In the genomic region with DNA sequence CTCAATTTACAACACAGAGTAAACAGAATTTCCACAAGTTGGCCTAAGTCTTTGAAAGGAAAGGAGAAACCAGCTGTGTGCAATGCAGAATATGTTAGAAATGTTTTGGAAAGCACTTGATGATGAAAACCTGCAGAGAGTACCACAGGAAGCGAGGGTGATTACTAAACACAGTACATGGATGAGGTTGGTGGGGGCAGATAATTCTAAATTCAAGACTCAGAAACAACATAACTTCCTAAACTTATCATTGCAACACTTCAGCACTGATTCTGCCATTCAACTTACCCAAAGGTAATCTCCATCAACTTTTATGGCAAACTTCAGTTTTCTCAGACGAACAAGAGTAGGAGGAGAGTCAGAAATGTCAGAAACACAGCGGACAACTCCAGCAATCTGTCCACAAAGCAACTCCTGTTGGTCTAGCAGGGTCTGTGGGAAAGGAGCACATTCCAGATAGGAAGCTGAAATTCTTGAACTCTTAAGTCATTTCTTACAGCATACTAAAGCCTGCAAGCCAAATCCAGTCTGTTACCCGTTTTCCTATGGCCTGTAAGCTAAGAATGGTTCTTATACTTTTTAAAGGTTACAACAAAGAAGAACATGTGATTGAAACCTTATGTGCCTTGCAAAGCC, we compare ENCODE assay signal across 15 cellular contexts. TPM values are rescaled to one million over a fixed set of nuclear protein-coding genes. Genes with fewer than 3 reads are reported as not detected.
DNase-seq lines count a peak whose midpoint lies in the region; ATAC-seq, FAIRE-seq and TF ChIP-seq lines count a peak whose summit lies in the region.
"Had no signal": no experiment of that assay in that cellular context is flagged by ENCODE, and none has a peak within 500 bp of the region (broad histone marks: within the 10 kb centered on the region; RNA-seq: fewer than 3 reads in every experiment).

No MANE protein-coding gene starts in this region.

- no peaks in the 10 kb centered on the region for H3K9me1 ChIP-seq in keratinocyte (ENCODE audit: control insufficient read depth, extremely low read depth, insufficient read depth, low read length)

- no peak overlapping the region for H2AFZ ChIP-seq in keratinocyte (ENCODE audit: control insufficient read depth, low read length)

- no peak for TF ChIP-seq POLR2A in H54 (IDR thresholded peaks at IDR 0.05; ENCODE audit: low read depth, low read length)

- no peak overlapping the region for H3K4me3 Mint-ChIP-seq in T-helper 2 cell treated with Interferon-gamma antibody and Interleukin-4, amounts not matched to agents 5 μg/mL and 100 μg/mL, for 36 hours

- H3K27ac ChIP-seq in keratinocyte (ENCODE audit: control insufficient read depth, insufficient read depth, low read length), result no peak overlapping the region
- H3K27ac ChIP-seq: SK-N-MC, upper lobe of right lung had no signal

- H3K27me3 Mint-ChIP-seq in T-helper 2 cell treated with Interferon-gamma antibody and Interleukin-4, amounts not matched to agents 5 μg/mL and 100 μg/mL, for 36 hours (ENCODE audit: low read depth), result no peaks in the 10 kb centered on the region
- H3K27me3 Mint-ChIP-seq: CD4-positive, alpha-beta memory T cell had no signal

- peaks cover 12% of the 10 kb centered on the region for H3K79me2 ChIP-seq in keratinocyte (ENCODE audit: control insufficient read depth, insufficient read depth, low read length)

- H3K4me1 ChIP-seq in keratinocyte (ENCODE audit: control insufficient read depth, extremely low read depth, insufficient read depth, low read length), result peaks cover 61% of the 10 kb centered on the region

- H3K27ac Mint-ChIP-seq in T-helper 2 cell treated with Interferon-gamma antibody and Interleukin-4, amounts not matched to agents 5 μg/mL and 100 μg/mL, for 36 hours, result peak overlapping the region; percentile 28

- no peak overlapping the region for H3K4me2 ChIP-seq in keratinocyte (ENCODE audit: control insufficient read depth, extremely low read depth, insufficient read depth, low read depth, low read length)

- no peaks in the 10 kb centered on the region for H3K9me3 Mint-ChIP-seq in T-helper 2 cell treated with Interferon-gamma antibody and Interleukin-4, amounts not matched to agents 5 μg/mL and 100 μg/mL, for 36 hours
- H3K9me3 Mint-ChIP-seq: activated naive CD4-positive, alpha-beta T cell treated with anti-CD3 and anti-CD28 coated beads, Interleukin-2, amount 50 U/mL, for 72 hours; CD4-positive, alpha-beta memory T cell had no signal

- no peak for ATAC-seq in GM21390 (IDR thresholded peaks at IDR 0.05; ENCODE audit: unreplicated experiment)
- no peak for ATAC-seq in HG02870 (IDR thresholded peaks at IDR 0.05; ENCODE audit: unreplicated experiment)
- ATAC-seq in GM19023 (IDR thresholded peaks at IDR 0.05; ENCODE audit: unreplicated experiment), result no peak
- ATAC-seq: upper lobe of right lung had no signal

- H3K4me3 ChIP-seq in keratinocyte (ENCODE audit: control insufficient read depth in 2 of 3, extremely low read depth in 1 of 3, insufficient read depth in 2 of 3, low read depth in 1 of 3, low read length in 3 of 3), result no peak overlapping the region
- H3K4me3 ChIP-seq: SK-N-MC, upper lobe of right lung had no signal

- peaks cover 49% of the 10 kb centered on the region for H3K4me1 Mint-ChIP-seq in T-helper 2 cell treated with Interferon-gamma antibody and Interleukin-4, amounts not matched to agents 5 μg/mL and 100 μg/mL, for 36 hours (ENCODE audit: low read depth)

- dilution Hi-C loops in keratinocyte (cut with MboI; ENCODE audit: extremely low pct_ligation_motif_present, low sequenced_read_pairs), result no loop called here

- DNase-seq in AML-193 (lab: John Stamatoyannopoulos, UW), result peak; percentile 66 to 67
- no peak for DNase-seq in H54 (ENCODE audit: insufficient read length, low spot score)
- no peak for DNase-seq in T-helper 2 cell treated with Interferon-gamma antibody and Interleukin-4, amounts not matched to agents 5 μg/mL and 100 μg/mL, for 36 hours (ENCODE audit: low spot score)
- no peak for DNase-seq in keratinocyte (ENCODE audit: low read depth, low spot score)
- no peak for DNase-seq in GM19239 (ENCODE audit: insufficient read length, low spot score)
- DNase-seq: activated CD4-positive, alpha-beta T cell treated with anti-CD3 and anti-CD28 coated beads for 48 hours; CD4-positive, alpha-beta memory T cell; hippocampal formation; MM.1S; upper lobe of right lung had no signal

- H3K27me3 ChIP-seq in keratinocyte (ENCODE audit: control insufficient read depth, extremely low read depth, insufficient read depth, low read length), result no peaks in the 10 kb centered on the region
- H3K27me3 ChIP-seq: upper lobe of right lung had no signal

- peaks cover 40% of the 10 kb centered on the region for H3K36me3 Mint-ChIP-seq in T-helper 2 cell treated with Interferon-gamma antibody and Interleukin-4, amounts not matched to agents 5 μg/mL and 100 μg/mL, for 36 hours (ENCODE audit: low read depth)

- no peaks in the 10 kb centered on the region for H3K9me3 ChIP-seq in keratinocyte (ENCODE audit: control insufficient read depth, low read depth, low read length)
- H3K9me3 ChIP-seq: upper lobe of right lung had no signal

- peak; percentile 41 for FAIRE-seq in H54 (lab: Jason Lieb, UNC)
- FAIRE-seq in keratinocyte (lab: Jason Lieb, UNC), result peak; percentile 29
- FAIRE-seq in GM19239 (lab: Jason Lieb, UNC), result no peak

- H4K20me1 ChIP-seq in keratinocyte (ENCODE audit: control insufficient read depth, extremely low read depth, insufficient read depth, low read length), result no peaks in the 10 kb centered on the region

- peaks cover 3 to 44% of the 10 kb centered on the region in 2 experiments for H3K36me3 ChIP-seq in keratinocyte (ENCODE audit: control insufficient read depth in 2 of 2, extremely low read depth in 1 of 2, insufficient read depth in 2 of 2, low read length in 2 of 2)

- no peak for TF ChIP-seq CTCF in keratinocyte (optimal IDR thresholded peaks at IDR 0.05 in 1 of 3, IDR thresholded peaks at IDR 0.05 in 1 of 3, conservative IDR thresholded peaks at IDR 0.05 in 1 of 3; ENCODE audit: extremely low read depth in 1 of 3, insufficient read depth in 2 of 3, low read length in 3 of 3)

- no peak overlapping the region for H3K9ac ChIP-seq in keratinocyte (ENCODE audit: control insufficient read depth, extremely low read depth, insufficient read depth, low read length)

RNA-seq across cellular contexts. Expression of a gene that starts 6.8 kb away (rescaled TPM):
- polyA plus RNA-seq in keratinocyte, result 15.3 to 21.5 TPM (median 21.3 TPM) in 3 replicates
- 16.5 TPM for polyA plus RNA-seq in keratinocyte (2011; ENCODE audit: low read depth)
- polyA plus RNA-seq in keratinocyte (2011; cell fraction: cytosol; rRNA removed), result 16.2 and 18.5 TPM in 2 replicates
- 49.8 and 53.8 TPM in 2 replicates for polyA plus RNA-seq in keratinocyte (2011; cell fraction: nucleus; rRNA removed)
- polyA plus RNA-seq in keratinocyte (2012; ENCODE audit: low replicate concordance), result 15.7 and 19.2 TPM in 2 replicates
- 15.9 to 45.2 TPM (median 27.2 TPM) in 3 replicates for polyA minus RNA-seq in keratinocyte
- 21.3 TPM for polyA minus RNA-seq in keratinocyte (2011; cell fraction: cytosol; rRNA and poly(A)+ RNA removed)
- polyA minus RNA-seq in keratinocyte (2011; cell fraction: nucleus; rRNA and poly(A)+ RNA removed), result 23.3 and 29.4 TPM in 2 replicates

RNA-seq across cellular contexts. Expression of a gene that starts 6.9 kb away (rescaled TPM):
- polyA plus RNA-seq in keratinocyte, result 30.2 to 45.0 TPM (median 33.0 TPM) in 3 replicates
- polyA plus RNA-seq in keratinocyte (2011; ENCODE audit: low read depth), result 38.3 TPM
- polyA plus RNA-seq in keratinocyte (2011; cell fraction: cytosol; rRNA removed), result 31.4 and 54.5 TPM in 2 replicates
- polyA plus RNA-seq in keratinocyte (2011; cell fraction: nucleus; rRNA removed), result 19.2 and 23.8 TPM in 2 replicates
- polyA plus RNA-seq in keratinocyte (2012; ENCODE audit: low replicate concordance), result 17.3 and 20.6 TPM in 2 replicates
- polyA minus RNA-seq in keratinocyte, result 9.2 to 21.2 TPM (median 20.3 TPM) in 3 replicates
- polyA minus RNA-seq in keratinocyte (2011; cell fraction: cytosol; rRNA and poly(A)+ RNA removed), result 6.5 TPM
- polyA minus RNA-seq in keratinocyte (2011; cell fraction: nucleus; rRNA and poly(A)+ RNA removed), result 3.2 and 8.7 TPM in 2 replicates

RNA-seq across cellular contexts. Expression of a gene that starts 35.5 kb away (rescaled TPM):
- 25.7 to 30.3 TPM (median 28.6 TPM) in 3 replicates for polyA plus RNA-seq in keratinocyte
- polyA plus RNA-seq in keratinocyte (2011; ENCODE audit: low read depth), result 26.2 TPM
- polyA plus RNA-seq in keratinocyte (2011; cell fraction: cytosol; rRNA removed), result 18.3 and 19.1 TPM in 2 replicates
- 40.4 and 47.8 TPM in 2 replicates for polyA plus RNA-seq in keratinocyte (2011; cell fraction: nucleus; rRNA removed)
- 18.9 and 25.1 TPM in 2 replicates for polyA plus RNA-seq in keratinocyte (2012; ENCODE audit: low replicate concordance)
- polyA minus RNA-seq in keratinocyte, result 33.6 to 59.6 TPM (median 36.2 TPM) in 3 replicates
- polyA minus RNA-seq in keratinocyte (2011; cell fraction: cytosol; rRNA and poly(A)+ RNA removed), result 39.5 TPM
- polyA minus RNA-seq in keratinocyte (2011; cell fraction: nucleus; rRNA and poly(A)+ RNA removed), result 23.4 and 26.6 TPM in 2 replicates

RNA-seq across cellular contexts. Expression of a gene that starts 47.8 kb away (rescaled TPM):
- polyA plus RNA-seq in keratinocyte, result 3.5 to 4.6 TPM (median 3.6 TPM) in 3 replicates
- 1.6 TPM for polyA plus RNA-seq in keratinocyte (2011; ENCODE audit: low read depth)
- 3.0 and 3.3 TPM in 2 replicates for polyA plus RNA-seq in keratinocyte (2011; cell fraction: cytosol; rRNA removed)
- polyA plus RNA-seq in keratinocyte (2011; cell fraction: nucleus; rRNA removed), result 4.5 and 5.3 TPM in 2 replicates
- 4.7 and 5.2 TPM in 2 replicates for polyA plus RNA-seq in keratinocyte (2012; ENCODE audit: low replicate concordance)
- polyA minus RNA-seq in keratinocyte, result 4.0 to 7.9 TPM (median 4.2 TPM) in 3 replicates
- 7.1 TPM for polyA minus RNA-seq in keratinocyte (2011; cell fraction: cytosol; rRNA and poly(A)+ RNA removed)
- 4.0 TPM in 2 replicates for polyA minus RNA-seq in keratinocyte (2011; cell fraction: nucleus; rRNA and poly(A)+ RNA removed)

Comparison
In these comparisons a context has a peak if more than half of its experiments do, and no peak if none do; other contexts are left out.
1. DNase-seq: peak in AML-193 (2 of 2); none in H54 (single experiment), T-helper 2 cell treated with Interferon-gamma antibody and Interleukin-4, amounts not matched to agents 5 μg/mL and 100 μg/mL, for 36 hours (single experiment), keratinocyte (single experiment) and GM19239 (single experiment).